ENCODE assay signal across 4 cellular contexts in genomic region chr16:28693257-28693950, GRCh38. TPM values are rescaled to one million over a fixed set of nuclear protein-coding genes. Genes with fewer than 3 reads are reported as not detected.
"Had no signal": no experiment of that assay in that cellular context is flagged by ENCODE, and none has a peak within 500 bp of the region (broad histone marks: within the 10 kb centered on the region; RNA-seq: fewer than 3 reads in every experiment).

No MANE protein-coding gene starts in this region.

RNA-seq across cellular contexts. Expression of gene NPIPB8, which starts 55.5 kb away (rescaled TPM):
- total RNA-seq: HT1080, MCF 10A, Right ventricle myocardium inferior, SJSA1 had no signal

RNA-seq across cellular contexts. Expression of gene NPIPB9, which starts 58.2 kb away (rescaled TPM):
- total RNA-seq: Right ventricle myocardium inferior had no signal
